Comparison of ENCODE assay signal across 17 cellular contexts in genomic region chr11:69985331-69985653, GRCh38.
DNase-seq lines count a peak whose midpoint lies in the region; TF ChIP-seq lines count a peak whose summit lies in the region.
"Had no signal": no experiment of that assay in that cellular context is flagged by ENCODE, and none has a peak within 500 bp of the region (broad histone marks: within the 10 kb centered on the region; RNA-seq: fewer than 3 reads in every experiment).

No MANE protein-coding gene starts in this region.

- no peak overlapping the region for H2BK15ac ChIP-seq in mesendoderm (replicated peaks; ENCODE audit: low read depth)

- H3K27ac Mint-ChIP-seq in type B pancreatic cell, result no peak overlapping the region
- H3K27ac Mint-ChIP-seq: activated naive CD4-positive, alpha-beta T cell treated with anti-CD3 and anti-CD28 coated beads, Interleukin-2, amount 50 U/mL, for 72 hours; memory B cell had no signal

- peaks cover 25% of the 10 kb centered on the region for H3K4me1 ChIP-seq in HUES64 (ENCODE audit: insufficient read depth, low read length)
- no peaks in the 10 kb centered on the region for H3K4me1 ChIP-seq in colonic mucosa
- H3K4me1 ChIP-seq in mesendoderm (ENCODE audit: control insufficient read depth, low read depth, low read length), result no peaks in the 10 kb centered on the region

- DNase-seq in colonic mucosa (no peak), mesendoderm (no peak), type B pancreatic cell (ENCODE audit: extremely low spot score, unreplicated experiment) (no peak), NCI-H128 (lab: John Stamatoyannopoulos, UW; ENCODE audit: unreplicated experiment) (no peak), NCI-H2196 treated with DMSO at 0.1 percent for 48 hours (lab: John Stamatoyannopoulos, UW; ENCODE audit: unreplicated experiment) (no peak), RPMI8226 (no peak)
- DNase-seq: activated CD4-positive, alpha-beta T cell treated with anti-CD3 and anti-CD28 coated beads for 1 hour; caudate nucleus; DMS79 treated with DMSO at 0.1 percent for 48 hours; NCI-H187 treated with DMSO at 0.1 percent for 48 hours; NCI-H524; PC-9; T-helper 1 cell had no signal

- H4K8ac ChIP-seq in mesendoderm (ENCODE audit: low read depth, low read length), result no peak overlapping the region

- no peaks in the 10 kb centered on the region for H3K36me3 Mint-ChIP-seq in type B pancreatic cell
- H3K36me3 Mint-ChIP-seq: activated naive CD4-positive, alpha-beta T cell treated with anti-CD3 and anti-CD28 coated beads, Interleukin-2, amount 50 U/mL, for 72 hours; memory B cell had no signal

- H3K27me3 Mint-ChIP-seq in type B pancreatic cell, result peaks cover 73% of the 10 kb centered on the region

- H2AK5ac ChIP-seq in mesendoderm (ENCODE audit: low read length), result no peak overlapping the region

- peak overlapping the region; percentile 73 for H3K4me3 Mint-ChIP-seq in type B pancreatic cell
- H3K4me3 Mint-ChIP-seq: memory B cell had no signal

- no peak overlapping the region for H3K56ac ChIP-seq in mesendoderm (ENCODE audit: low read length)

- H3K4me3 ChIP-seq in HUES64 (ENCODE audit: low read length), result peak overlapping the region; percentile 60
- H3K4me3 ChIP-seq in colonic mucosa, result peak overlapping the region; percentile 22
- no peak overlapping the region for H3K4me3 ChIP-seq in mesendoderm (ENCODE audit: low read length)
- H3K4me3 ChIP-seq: PC-9 had no signal

- TF ChIP-seq CTCF in colonic mucosa (IDR thresholded peaks at IDR 0.05), result no peak
- TF ChIP-seq CTCF in type B pancreatic cell (conservative IDR thresholded peaks at IDR 0.05), result no peak

- H3K79me2 ChIP-seq in mesendoderm (ENCODE audit: control insufficient read depth, insufficient read depth, low read length), result no peaks in the 10 kb centered on the region

- peaks cover 32% of the 10 kb centered on the region for H3K4me1 Mint-ChIP-seq in type B pancreatic cell (ENCODE audit: unreplicated experiment)
- H3K4me1 Mint-ChIP-seq: memory B cell had no signal

- H3K36me3 ChIP-seq in HUES64 (ENCODE audit: insufficient read depth, low read length), result no peaks in the 10 kb centered on the region
- H3K36me3 ChIP-seq in colonic mucosa, result no peaks in the 10 kb centered on the region
- H3K36me3 ChIP-seq in mesendoderm (ENCODE audit: control insufficient read depth, insufficient read depth, low read length), result no peaks in the 10 kb centered on the region
- H3K36me3 ChIP-seq: spleen had no signal

- peak overlapping the region; percentile 11 for H3K4me2 ChIP-seq in mesendoderm (ENCODE audit: low read length)
- H3K4me2 ChIP-seq: PC-9 had no signal

- H3K23ac ChIP-seq in mesendoderm (ENCODE audit: low read length), result no peak overlapping the region

- H3K9me3 ChIP-seq in HUES64 (ENCODE audit: insufficient read depth, low read depth, low read length), result no peaks in the 10 kb centered on the region
- no peaks in the 10 kb centered on the region for H3K9me3 ChIP-seq in colonic mucosa
- H3K9me3 ChIP-seq: spleen had no signal

- no peaks in the 10 kb centered on the region for H3K79me1 ChIP-seq in mesendoderm (ENCODE audit: low read length)

- 2% methylated on average over 17 of the region's 18 CpGs for WGBS in HUES64
- WGBS in mesendoderm (ENCODE audit: extremely low coverage, insufficient coverage, low lambda C conversion rate), result no CpG with 5 or more reads among the region's 18 CpGs

- H3K9me3 Mint-ChIP-seq in type B pancreatic cell, result no peaks in the 10 kb centered on the region
- H3K9me3 Mint-ChIP-seq: activated naive CD4-positive, alpha-beta T cell treated with anti-CD3 and anti-CD28 coated beads, Interleukin-2, amount 50 U/mL, for 72 hours had no signal

- H3K27ac ChIP-seq in HUES64 (ENCODE audit: low read depth, low read length) (no peak overlapping the region), colonic mucosa (no peak overlapping the region), mesendoderm (ENCODE audit: low read depth, low read length) (no peak overlapping the region)
- H3K27ac ChIP-seq: PC-9, spleen had no signal

- peak overlapping the region; percentile 23 for H3K18ac ChIP-seq in mesendoderm (ENCODE audit: low read length)

- H3K27me3 ChIP-seq in HUES64 (ENCODE audit: insufficient read depth, low read length), result peaks cover 73% of the 10 kb centered on the region
- H3K27me3 ChIP-seq in colonic mucosa, result peaks cover 22% of the 10 kb centered on the region
- H3K27me3 ChIP-seq in mesendoderm (ENCODE audit: insufficient read depth, low read length, poor library complexity), result peaks cover 17% of the 10 kb centered on the region

- H3K4ac ChIP-seq in mesendoderm (ENCODE audit: low read depth, low read length), result no peak overlapping the region

- no peak overlapping the region for H2BK5ac ChIP-seq in mesendoderm (ENCODE audit: low read length)

- no peak overlapping the region for H3K9ac ChIP-seq in HUES64 (ENCODE audit: low read depth, low read length)
- H3K9ac ChIP-seq in colonic mucosa (ENCODE audit: low read depth in 2 of 2, low read length in 2 of 2), result no peak overlapping the region
- H3K9ac ChIP-seq in mesendoderm (ENCODE audit: low read length), result no peak overlapping the region

- no peak overlapping the region for H4K5ac ChIP-seq in mesendoderm (ENCODE audit: low read length)

- no peak overlapping the region for H2BK120ac ChIP-seq in mesendoderm (ENCODE audit: low read depth, low read length)

- intact Hi-C loops in colonic mucosa (cut with DNase I), result no loop called here
